Comparison of ENCODE assay signal across 17 cellular contexts in the genomic region with DNA sequence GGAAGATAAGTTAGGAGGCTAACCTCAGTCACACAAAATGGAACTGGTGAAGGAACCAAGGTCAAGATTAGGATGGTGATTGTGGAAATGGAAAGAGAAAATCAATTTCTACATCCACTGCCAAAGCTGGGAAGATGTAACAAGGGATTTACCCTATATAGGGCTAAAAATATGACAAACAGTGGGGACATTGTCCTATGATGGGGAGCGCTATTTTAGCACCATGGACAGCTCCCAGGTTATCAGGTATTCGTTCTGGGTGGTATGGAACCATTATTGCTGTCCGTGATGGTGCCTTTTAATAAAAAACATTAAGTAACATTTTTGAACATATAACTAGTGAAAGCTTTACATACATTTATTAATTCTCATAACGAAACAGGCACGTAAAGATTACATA.
A peak's percentile ranks its signal among the peaks of the same experiment; 100 is the strongest.
DNase-seq lines count a peak whose midpoint lies in the region; ATAC-seq and TF ChIP-seq lines count a peak whose summit lies in the region.
"Had no signal": no experiment of that assay in that cellular context is flagged by ENCODE, and none has a peak within 500 bp of the region (broad histone marks: within the 10 kb centered on the region; RNA-seq: fewer than 3 reads in every experiment).

No MANE protein-coding gene starts in this region.

- H3K9ac ChIP-seq in IMR-90 (ENCODE audit: low read depth, low read length), result no peak overlapping the region

- no peak overlapping the region for H3K27ac Mint-ChIP-seq in activated CD4-positive, alpha-beta memory T cell treated with anti-CD3 and anti-CD28 coated beads, Interleukin-2, amount 10 ng/mL, durations not matched to agents 7 days and 5 days
- no peak overlapping the region for H3K27ac Mint-ChIP-seq in CD4-positive, alpha-beta T cell
- H3K27ac Mint-ChIP-seq: activated naive CD8-positive, alpha-beta T cell treated with anti-CD3 and anti-CD28 coated beads, Interleukin-2, amount 50 U/mL, for 24 hours; naive thymus-derived CD4-positive, alpha-beta T cell had no signal

- CTCF ChIA-PET in IMR-90 (lab: Yijun Ruan, JAX), result no interaction called here
- CTCF ChIA-PET in activated CD4-positive, alpha-beta memory T cell treated with anti-CD3 and anti-CD28 coated beads, Interleukin-2, amount 10 ng/mL, durations not matched to agents 7 days and 5 days (lab: Charles Lee), result no interaction called here
- CTCF ChIA-PET in CD4-positive, alpha-beta T cell (lab: Charles Lee), result no interaction called here

- no CpG with 5 or more reads among the region's 5 CpGs for WGBS in IMR-90 (ENCODE audit: extremely low coverage in 2 of 2, insufficient read length in 1 of 2), 2 experiments

- H3K4me2 ChIP-seq in IMR-90 (ENCODE audit: low read depth, low read length), result no peak overlapping the region

- no peak overlapping the region for H3K4ac ChIP-seq in IMR-90 (ENCODE audit: low read depth, low read length)

- no peak overlapping the region for H3K14ac ChIP-seq in IMR-90 (replicated peaks; ENCODE audit: low read depth, low read length)

- H4K20me1 ChIP-seq in IMR-90 (ENCODE audit: insufficient read depth, low read length), result no peaks in the 10 kb centered on the region

- dilution Hi-C loops in IMR-90 (cut with HindIII; ENCODE audit: low sequenced_read_pairs, unreplicated experiment), result no loop called here

- H3K56ac ChIP-seq in IMR-90 (ENCODE audit: extremely low read depth, insufficient read depth, low read length), result no peak overlapping the region

- BruUV-seq in IMR-90 (replicated peaks; lab: Mats Ljungman, UMichigan), result no TSS peak

- H3K9me3 Mint-ChIP-seq in activated CD4-positive, alpha-beta memory T cell treated with anti-CD3 and anti-CD28 coated beads, Interleukin-2, amount 10 ng/mL, durations not matched to agents 7 days and 5 days, result no peaks in the 10 kb centered on the region
- H3K9me3 Mint-ChIP-seq in CD4-positive, alpha-beta T cell, result no peaks in the 10 kb centered on the region
- H3K9me3 Mint-ChIP-seq: activated naive CD8-positive, alpha-beta T cell treated with anti-CD3 and anti-CD28 coated beads, Interleukin-2, amount 50 U/mL, for 24 hours had no signal

- H3K27me3 ChIP-seq in IMR-90 (ENCODE audit: control insufficient read depth, insufficient read depth, low read length), result peaks cover 12% of the 10 kb centered on the region
- peaks cover 25% of the 10 kb centered on the region for H3K27me3 ChIP-seq in CD4-positive, alpha-beta T cell (ENCODE audit: control insufficient read depth, insufficient read depth, low read length)
- H3K27me3 ChIP-seq: thyroid gland had no signal

- no peak overlapping the region for H2BK20ac ChIP-seq in IMR-90 (ENCODE audit: low read depth, low read length)

- H2BK5ac ChIP-seq in IMR-90 (ENCODE audit: low read depth, low read length, poor library complexity, severe bottlenecking), result no peak overlapping the region

- no peaks in the 10 kb centered on the region for H3K4me1 ChIP-seq in IMR-90 (ENCODE audit: control insufficient read depth, insufficient read depth, low read length)

- no peak overlapping the region for H2AK5ac ChIP-seq in IMR-90 (ENCODE audit: low read depth, low read length)

- no peak overlapping the region for H2AFZ ChIP-seq in IMR-90 (replicated peaks; ENCODE audit: low read length, poor library complexity)

- H4K91ac ChIP-seq in IMR-90 (ENCODE audit: insufficient read depth, low read depth, low read length), result no peak overlapping the region

- H3K36me3 Mint-ChIP-seq in activated CD4-positive, alpha-beta memory T cell treated with anti-CD3 and anti-CD28 coated beads, Interleukin-2, amount 10 ng/mL, durations not matched to agents 7 days and 5 days (ENCODE audit: low read depth), result no peaks in the 10 kb centered on the region
- no peaks in the 10 kb centered on the region for H3K36me3 Mint-ChIP-seq in CD4-positive, alpha-beta T cell (ENCODE audit: low read depth)

- no peaks in the 10 kb centered on the region for H3K4me1 Mint-ChIP-seq in activated CD4-positive, alpha-beta memory T cell treated with anti-CD3 and anti-CD28 coated beads, Interleukin-2, amount 10 ng/mL, durations not matched to agents 7 days and 5 days
- H3K4me1 Mint-ChIP-seq in CD4-positive, alpha-beta T cell (ENCODE audit: low read depth), result peaks cover 11% of the 10 kb centered on the region

- no peak overlapping the region for H3K18ac ChIP-seq in IMR-90 (ENCODE audit: low read depth, low read length)

- no peak overlapping the region for H3K4me3 ChIP-seq in IMR-90 (ENCODE audit: insufficient read depth, low read depth, low read length)
- H3K4me3 ChIP-seq: thyroid gland had no signal

- H4K8ac ChIP-seq in IMR-90 (ENCODE audit: low read depth in 2 of 2, low read length in 2 of 2), result no peak overlapping the region

- no peak overlapping the region for H2AK9ac ChIP-seq in IMR-90 (replicated peaks; ENCODE audit: low read depth, low read length, poor library complexity)

- TF ChIP-seq RAD21 in IMR-90 (IDR thresholded peaks at IDR 0.05; ENCODE audit: low read length), result no peak

- no peaks in the 10 kb centered on the region for H3K36me3 ChIP-seq in IMR-90 (ENCODE audit: control insufficient read depth, insufficient read depth, low read length)
- H3K36me3 ChIP-seq: thyroid gland had no signal

- no peak overlapping the region for H4K5ac ChIP-seq in IMR-90 (ENCODE audit: low read depth, low read length)

- no peak overlapping the region for H2BK15ac ChIP-seq in IMR-90 (ENCODE audit: low read depth, low read length)

- no peak overlapping the region for H3K23ac ChIP-seq in IMR-90 (ENCODE audit: low read depth, low read length)

- no peak for ATAC-seq in IMR-90 (ENCODE audit: low read depth)
- ATAC-seq in CD4-positive, alpha-beta T cell (ENCODE audit: poor library complexity), result no peak
- no peak for ATAC-seq in Right ventricle myocardium inferior
- ATAC-seq: activated naive CD8-positive, alpha-beta T cell treated with anti-CD3 and anti-CD28 coated beads, Interleukin-2, amount 50 U/mL, for 24 hours; left colon; naive thymus-derived CD4-positive, alpha-beta T cell had no signal

- H3K27ac ChIP-seq in IMR-90 (ENCODE audit: insufficient read depth, low read length), result no peak overlapping the region
- no peak overlapping the region for H3K27ac ChIP-seq in CD4-positive, alpha-beta T cell (ENCODE audit: low read depth, low read length)
- H3K27ac ChIP-seq: thyroid gland had no signal

- no peak overlapping the region for H2BK120ac ChIP-seq in IMR-90 (ENCODE audit: low read depth, low read length)

- TF ChIP-seq POLR2A in IMR-90 (IDR thresholded peaks at IDR 0.05; ENCODE audit: low read depth, low read length), result no peak

- no peaks in the 10 kb centered on the region for H3K9me1 ChIP-seq in IMR-90 (ENCODE audit: insufficient read depth, low read length)

- in situ Hi-C loops in IMR-90 (cut with MboI; ENCODE audit: low sequenced_read_pairs), result no loop called here

- peaks cover 31% of the 10 kb centered on the region for H3K27me3 Mint-ChIP-seq in activated CD4-positive, alpha-beta memory T cell treated with anti-CD3 and anti-CD28 coated beads, Interleukin-2, amount 10 ng/mL, durations not matched to agents 7 days and 5 days
- H3K27me3 Mint-ChIP-seq in CD4-positive, alpha-beta T cell, result peaks cover 53% of the 10 kb centered on the region

- DNase-seq in ELR (ENCODE audit: low read depth) (peak; percentile 40), IMR-90 (peak; percentile 7), iPS-NIHi11 (ENCODE audit: low spot score) (peak; percentile 58), Right ventricle myocardium inferior (ENCODE audit: missing footprints) (no peak)
- peak; percentile 29 for DNase-seq in activated CD4-positive, alpha-beta memory T cell treated with anti-CD3 and anti-CD28 coated beads, Interleukin-2, amount 10 ng/mL, durations not matched to agents 7 days and 5 days
- no peak for DNase-seq in activated T-cell treated with anti-CD3 and anti-CD28 coated beads, Interleukin-2, amount 50 U/mL, for 48 hours
- DNase-seq in CD4-positive, alpha-beta T cell, result no peak
- DNase-seq: activated naive CD8-positive, alpha-beta T cell treated with anti-CD3 and anti-CD28 coated beads, Interleukin-2, amount 50 U/mL, for 24 hours; activated T-cell treated with anti-CD3 and anti-CD28 coated beads, Interleukin-2, amount 50 U/mL, for 1 hour; C1 segment of cervical spinal cord; DMS79 treated with DMSO at 0.1 percent for 48 hours; NCI-H1436; stimulated activated CD4-positive, alpha-beta T cell treated with anti-CD3 and anti-CD28 coated beads, Interleukin-1b, Interleukin-23, amount 100 ng/mL, for 48 hours; SW 1271 had no signal

- no peak for TF ChIP-seq CTCF in IMR-90 (conservative IDR thresholded peaks at IDR 0.05; ENCODE audit: low read depth, low read length)
- no peak for TF ChIP-seq CTCF in CD4-positive, alpha-beta T cell (IDR thresholded peaks at IDR 0.05)

- H3K79me1 ChIP-seq in IMR-90 (ENCODE audit: low read depth in 1 of 2, low read length in 2 of 2), result no peaks in the 10 kb centered on the region

- H3K4me3 Mint-ChIP-seq in activated CD4-positive, alpha-beta memory T cell treated with anti-CD3 and anti-CD28 coated beads, Interleukin-2, amount 10 ng/mL, durations not matched to agents 7 days and 5 days, result no peak overlapping the region
- no peak overlapping the region for H3K4me3 Mint-ChIP-seq in CD4-positive, alpha-beta T cell
- H3K4me3 Mint-ChIP-seq: activated naive CD8-positive, alpha-beta T cell treated with anti-CD3 and anti-CD28 coated beads, Interleukin-2, amount 50 U/mL, for 24 hours; naive thymus-derived CD4-positive, alpha-beta T cell had no signal

- H3K9me3 ChIP-seq in IMR-90 (ENCODE audit: control insufficient read depth, insufficient read depth, low read length), result no peaks in the 10 kb centered on the region
- H3K9me3 ChIP-seq in CD4-positive, alpha-beta T cell (ENCODE audit: control insufficient read depth, low read length), result no peaks in the 10 kb centered on the region
- H3K9me3 ChIP-seq: thyroid gland had no signal

- POLR2A ChIA-PET in IMR-90 (lab: Charles Lee; ENCODE audit: unreplicated experiment), result no interaction called here
- POLR2A ChIA-PET in activated CD4-positive, alpha-beta memory T cell treated with anti-CD3 and anti-CD28 coated beads, Interleukin-2, amount 10 ng/mL, durations not matched to agents 7 days and 5 days (lab: Charles Lee), result interaction anchor here (1.2 kb wide), 2 partner anchors 124 to 194 kb away, joined by 3 to 4 read pairs; partner anchors contain the start of genes NDUFA12 and NR2C1
- POLR2A ChIA-PET in CD4-positive, alpha-beta T cell (lab: Charles Lee), result no interaction called here

- intact Hi-C loops in IMR-90 (cut with micrococcal nuclease) (no loop called here), Right ventricle myocardium inferior (cut with DNase I) (no loop called here)
- intact Hi-C loops in CD4-positive, alpha-beta T cell (cut with DNase I, micrococcal nuclease), result no loop called here

TF ChIP-seq in IMR-90, 13 proteins besides CTCF, POLR2A, EP300 and RAD21 (continues in another document):
- TF ChIP-seq MXI1 (IDR thresholded peaks at IDR 0.05; ENCODE audit: borderline replicate concordance, low read depth, low read length), result no peak
- no peak for TF ChIP-seq MAFK (IDR thresholded peaks at IDR 0.05; ENCODE audit: low read depth, low read length)
- TF ChIP-seq MAZ (IDR thresholded peaks at IDR 0.05; ENCODE audit: borderline replicate concordance, low read depth, low read length), result no peak
- no peak for TF ChIP-seq CEBPB (IDR thresholded peaks at IDR 0.05; ENCODE audit: low read depth, low read length)
- no peak for TF ChIP-seq RCOR1 (IDR thresholded peaks at IDR 0.05; ENCODE audit: insufficient replicate concordance, low read length)
- TF ChIP-seq SMC3 (IDR thresholded peaks at IDR 0.05; ENCODE audit: low read depth, low read length), result no peak

Comparison
In these comparisons a context has a peak if more than half of its experiments do, and no peak if none do; other contexts are left out.
1. DNase-seq: peak in ELR (single experiment), IMR-90 (single experiment), activated CD4-positive, alpha-beta memory T cell treated with anti-CD3 and anti-CD28 coated beads, Interleukin-2, amount 10 ng/mL, durations not matched to agents 7 days and 5 days (single experiment) and iPS-NIHi11 (single experiment); none in activated T-cell treated with anti-CD3 and anti-CD28 coated beads, Interleukin-2, amount 50 U/mL, for 48 hours (0 of 2), CD4-positive, alpha-beta T cell (0 of 10) and Right ventricle myocardium inferior (single experiment).